ENCODE assay signal across 8 cellular contexts in the genomic region with DNA sequence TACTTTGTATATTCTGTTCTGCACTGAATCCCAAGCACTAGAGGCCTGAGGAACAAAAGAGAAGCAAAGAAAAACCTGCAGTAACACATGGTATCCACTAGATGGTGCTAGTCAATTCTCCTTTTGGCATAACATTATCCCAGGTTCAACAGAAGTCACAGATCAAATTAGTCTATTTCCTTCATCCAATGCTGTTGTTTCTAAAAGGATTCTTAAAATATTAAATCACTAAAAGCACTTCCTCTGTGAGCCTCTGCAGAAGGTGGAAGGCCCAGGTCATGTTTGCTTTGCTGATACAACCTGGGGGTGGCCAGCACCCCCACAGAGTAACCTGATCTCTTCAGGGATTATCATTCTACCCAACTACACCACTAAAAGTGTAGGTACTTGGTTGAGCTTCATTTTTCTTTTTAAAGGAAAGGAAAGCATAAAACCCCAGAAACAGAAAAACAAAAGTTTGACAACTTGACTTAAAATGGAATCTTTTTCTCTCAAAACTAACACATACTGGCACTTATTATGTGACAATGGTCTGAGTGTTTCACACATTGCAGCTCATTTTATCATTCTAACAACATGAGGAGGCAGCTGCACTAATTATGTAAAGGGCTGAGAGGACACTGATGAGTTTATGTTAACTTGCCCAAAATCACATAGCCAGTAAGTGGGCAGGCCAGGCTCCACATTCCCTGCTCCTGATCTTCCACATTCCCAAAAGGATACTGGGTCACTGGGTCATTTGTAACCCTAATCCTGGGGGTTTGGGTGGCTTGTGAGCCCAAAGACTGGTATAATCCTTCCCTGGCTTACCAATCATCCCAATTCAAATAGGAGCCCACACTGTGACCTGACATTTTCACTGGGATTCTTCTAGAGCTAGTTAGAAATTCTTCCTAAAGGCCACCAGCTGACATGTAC.
DNase-seq lines count a peak whose midpoint lies in the region; ATAC-seq, FAIRE-seq and TF ChIP-seq lines count a peak whose summit lies in the region.

No MANE protein-coding gene starts in this region.

- intact Hi-C loops in Right ventricle myocardium inferior (cut with DNase I): no loop called here
- intact Hi-C loops in cardiac septum (cut with DNase I): no loop called here
- intact Hi-C loops in HepG2 (cut with micrococcal nuclease; ENCODE audit: unreplicated experiment): no loop called here

- TF ChIP-seq POLR2A in HepG2 (IDR thresholded peaks at IDR 0.05; ENCODE audit: insufficient read depth in 1 of 2, low read depth in 2 of 2, low read length in 2 of 2) (no peak), tibial nerve (IDR thresholded peaks at IDR 0.05) (no peak)

- POLR2A ChIA-PET in HepG2 (lab: Yijun Ruan, JAX): no interaction called here

- in situ Hi-C loops in HepG2 (cut with HindIII; ENCODE audit: extremely low pct_ligation_motif_present, low pct_unique_long_range_greater_than_20kb): no loop called here

- no peak for TF ChIP-seq RAD21 in HepG2 (CRISPR knock-in tag; IDR thresholded peaks at IDR 0.05)

- TF ChIP-seq EP300 in HepG2 (IDR thresholded peaks at IDR 0.05; ENCODE audit: low read depth in 2 of 2, low read length in 2 of 2): no peak
- TF ChIP-seq EP300 in HepG2 (CRISPR knock-in tag; IDR thresholded peaks at IDR 0.05; ENCODE audit: borderline replicate concordance): no peak
- TF ChIP-seq EP300 in tibial nerve (IDR thresholded peaks at IDR 0.05): no peak

- H4K20me1 ChIP-seq in OCI-LY3 (ENCODE audit: insufficient read depth, low read length) (no peaks in the 10 kb centered on the region), HepG2 (ENCODE audit: insufficient read depth, low read length) (peaks cover 6% of the 10 kb centered on the region; the same call in 1 of the 2 replicates)

- CTCF ChIA-PET in HepG2 (lab: Yijun Ruan, JAX; ENCODE audit: low intra/inter-chr PET ratio, low total read pairs): no interaction called here

- no peak for DNase-seq in Right ventricle myocardium inferior (ENCODE audit: missing footprints)
- no peak for DNase-seq in cardiac septum (ENCODE audit: low spot score)
- peak; percentile 8 for DNase-seq in HS-27A (ENCODE audit: low read depth)
- DNase-seq in dedifferentiated amniotic fluid mesenchymal stem cell (ENCODE audit: extremely low spot score): peak; percentile 49
- DNase-seq in HepG2 (ENCODE audit: low spot score): peak; percentile 43
- DNase-seq in tibial nerve (ENCODE audit: low spot score in 2 of 2): no peak

- no peaks in the 10 kb centered on the region for H3K9me3 ChIP-seq in OCI-LY3 (ENCODE audit: insufficient read depth, low read length)
- no peaks in the 10 kb centered on the region for H3K9me3 ChIP-seq in HepG2 (ENCODE audit: low read length)
- no peaks in the 10 kb centered on the region for H3K9me3 ChIP-seq in tibial nerve

- ATAC-seq in Right ventricle myocardium inferior (peak; percentile 60), HepG2 (peak; percentile 91), GM18498 (IDR thresholded peaks at IDR 0.05; ENCODE audit: unreplicated experiment) (no peak)

- TF ChIP-seq CTCF in OCI-LY3 (IDR thresholded peaks at IDR 0.05; ENCODE audit: low read depth, low read length) (peak; percentile 72), HepG2 (CRISPR knock-in tag; IDR thresholded peaks at IDR 0.05) (peak; percentile 77), tibial nerve (IDR thresholded peaks at IDR 0.05) (peak; percentile 59 to 86 (median 82))

- H3K27me3 ChIP-seq in OCI-LY3 (ENCODE audit: low read depth, low read length) (no peaks in the 10 kb centered on the region), HepG2 (ENCODE audit: control insufficient read depth in 1 of 2, insufficient read depth in 2 of 2, low read length in 2 of 2) (no peaks in the 10 kb centered on the region), tibial nerve (no peaks in the 10 kb centered on the region)

- FAIRE-seq in HepG2 (lab: Jason Lieb, UNC): peak; percentile 92

- no peak overlapping the region for H3K9ac ChIP-seq in OCI-LY3 (ENCODE audit: low read length)
- H3K9ac ChIP-seq in HepG2 (ENCODE audit: insufficient read depth, low read depth, low read length): no peak overlapping the region

- no peak overlapping the region for H3K4me3 ChIP-seq in OCI-LY3 (ENCODE audit: low read length)
- no peak overlapping the region for H3K4me3 ChIP-seq in HepG2 (replicated peaks in 1 of 3; ENCODE audit: insufficient read depth in 1 of 3, low read depth in 2 of 3, low read length in 3 of 3)
- H3K4me3 ChIP-seq in tibial nerve: no peak overlapping the region

- H3K79me2 ChIP-seq in OCI-LY3 (ENCODE audit: low read length) (no peaks in the 10 kb centered on the region), HepG2 (ENCODE audit: insufficient read depth, low read length) (no peaks in the 10 kb centered on the region)

- no peak overlapping the region for H3K27ac ChIP-seq in OCI-LY3 (ENCODE audit: low read length)
- H3K27ac ChIP-seq in HepG2 (ENCODE audit: extremely low read length, insufficient read depth, low read length): no peak overlapping the region
- peak overlapping the region in 2 of 4 donors; percentile 26 to 53 for H3K27ac ChIP-seq in tibial nerve

- H2AFZ ChIP-seq in OCI-LY3 (ENCODE audit: low read depth, low read length) (no peak overlapping the region), HepG2 (ENCODE audit: low read length) (no peak overlapping the region)

- H3K4me2 ChIP-seq in OCI-LY3 (ENCODE audit: low read length): no peak overlapping the region
- H3K4me2 ChIP-seq in HepG2 (ENCODE audit: low read depth, low read length): no peak overlapping the region

- H3K36me3 ChIP-seq in OCI-LY3 (replicated peaks; ENCODE audit: low read depth, low read length): peaks cover under 1% of the 10 kb centered on the region
- peaks cover 20 to 82% of the 10 kb centered on the region in 2 experiments for H3K36me3 ChIP-seq in HepG2 (replicated peaks in 1 of 2; ENCODE audit: control insufficient read depth in 1 of 2, insufficient read depth in 2 of 2, low read length in 2 of 2)
- peaks cover 0 to 49% (median 0%) of the 10 kb centered on the region in 3 donors for H3K36me3 ChIP-seq in tibial nerve

- BruUV-seq in HepG2 (replicated peaks; lab: Mats Ljungman, UMichigan): no TSS peak

- H3K4me1 ChIP-seq in OCI-LY3 (ENCODE audit: low read length) (0 out of 2 replicates have a peak, but pooled peaks cover 5% of the 10 kb centered on the region), HepG2 (ENCODE audit: insufficient read depth, low read length) (no peaks in the 10 kb centered on the region), tibial nerve (peaks cover 0 to 23% (median 3%) of the 10 kb centered on the region in 4 donors)

TF ChIP-seq in HepG2, 621 proteins besides CTCF, POLR2A, EP300 and RAD21 (continues in another document):
- TF ChIP-seq HNRNPUL1 (IDR thresholded peaks at IDR 0.05; ENCODE audit: low read depth, low read length): no peak
- 0 out of 2 replicates have a peak, but pooled peaks have one; percentile 22 for TF ChIP-seq ELF3 (CRISPR knock-in tag; IDR thresholded peaks at IDR 0.05)
- no peak for TF ChIP-seq ZNF709 (CRISPR knock-in tag; IDR thresholded peaks at IDR 0.05)
- 0 out of 2 replicates have a peak, but pooled peaks have one; percentile 28 for TF ChIP-seq GATAD2A (CRISPR knock-in tag; IDR thresholded peaks at IDR 0.05)
- no peak for TF ChIP-seq CREB3 (CRISPR knock-in tag; IDR thresholded peaks at IDR 0.05)
- no peak for TF ChIP-seq ZNF207 (IDR thresholded peaks at IDR 0.05; ENCODE audit: borderline replicate concordance)
- no peak for TF ChIP-seq POGZ (CRISPR knock-in tag; IDR thresholded peaks at IDR 0.05)
- TF ChIP-seq, protein P1, sequence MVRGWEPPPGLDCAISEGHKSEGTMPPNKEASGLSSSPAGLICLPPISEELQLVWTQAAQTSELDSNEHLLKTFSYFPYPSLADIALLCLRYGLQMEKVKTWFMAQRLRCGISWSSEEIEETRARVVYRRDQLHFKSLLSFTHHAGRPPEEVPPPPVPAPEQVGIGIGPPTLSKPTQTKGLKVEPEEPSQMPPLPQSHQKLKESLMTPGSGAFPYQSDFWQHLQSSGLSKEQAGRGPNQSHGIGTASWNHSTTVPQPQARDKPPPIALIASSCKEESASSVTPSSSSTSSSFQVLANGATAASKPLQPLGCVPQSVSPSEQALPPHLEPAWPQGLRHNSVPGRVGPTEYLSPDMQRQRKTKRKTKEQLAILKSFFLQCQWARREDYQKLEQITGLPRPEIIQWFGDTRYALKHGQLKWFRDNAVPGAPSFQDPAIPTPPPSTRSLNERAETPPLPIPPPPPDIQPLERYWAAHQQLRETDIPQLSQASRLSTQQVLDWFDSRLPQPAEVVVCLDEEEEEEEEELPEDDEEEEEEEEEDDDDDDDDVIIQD (CRISPR knock-in tag; IDR thresholded peaks at IDR 0.05; ENCODE audit: low read depth): 0 out of 2 replicates have a peak, but pooled peaks have one; percentile 12
- TF ChIP-seq HDAC6 (IDR thresholded peaks at IDR 0.05; ENCODE audit: low read depth, low read length): no peak
- TF ChIP-seq TOPORS (CRISPR knock-in tag; IDR thresholded peaks at IDR 0.05): no peak
- no peak for TF ChIP-seq ETV6 (CRISPR knock-in tag; conservative IDR thresholded peaks at IDR 0.05)
- no peak for TF ChIP-seq ZBTB21 (CRISPR knock-in tag; IDR thresholded peaks at IDR 0.05)
- TF ChIP-seq SMYD3 (CRISPR knock-in tag; IDR thresholded peaks at IDR 0.05): 0 out of 2 replicates have a peak, but pooled peaks have one; percentile 59
- TF ChIP-seq ZNF879 (CRISPR knock-in tag; IDR thresholded peaks at IDR 0.05): no peak
- TF ChIP-seq, protein P2, sequence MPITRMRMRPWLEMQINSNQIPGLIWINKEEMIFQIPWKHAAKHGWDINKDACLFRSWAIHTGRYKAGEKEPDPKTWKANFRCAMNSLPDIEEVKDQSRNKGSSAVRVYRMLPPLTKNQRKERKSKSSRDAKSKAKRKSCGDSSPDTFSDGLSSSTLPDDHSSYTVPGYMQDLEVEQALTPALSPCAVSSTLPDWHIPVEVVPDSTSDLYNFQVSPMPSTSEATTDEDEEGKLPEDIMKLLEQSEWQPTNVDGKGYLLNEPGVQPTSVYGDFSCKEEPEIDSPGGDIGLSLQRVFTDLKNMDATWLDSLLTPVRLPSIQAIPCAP (CRISPR knock-in tag; IDR thresholded peaks at IDR 0.05; ENCODE audit: low read depth): no peak
- no peak for TF ChIP-seq ZNF451 (CRISPR knock-in tag; IDR thresholded peaks at IDR 0.05)
- no peak for TF ChIP-seq SMARCC2 (IDR thresholded peaks at IDR 0.05)

Comparison
In these comparisons a context has a peak if more than half of its experiments do, and no peak if none do; other contexts are left out.
1. DNase-seq: peak in HS-27A (single experiment), dedifferentiated amniotic fluid mesenchymal stem cell (single experiment) and HepG2 (single experiment); none in Right ventricle myocardium inferior (single experiment), cardiac septum (single experiment) and tibial nerve (0 of 2).
2. Peak in every context shown above with its lines, with median percentiles within 50 percentile points of each other: CTCF ChIP-seq.